Comparison of ENCODE assay signal across 15 cellular contexts in the genomic region with DNA sequence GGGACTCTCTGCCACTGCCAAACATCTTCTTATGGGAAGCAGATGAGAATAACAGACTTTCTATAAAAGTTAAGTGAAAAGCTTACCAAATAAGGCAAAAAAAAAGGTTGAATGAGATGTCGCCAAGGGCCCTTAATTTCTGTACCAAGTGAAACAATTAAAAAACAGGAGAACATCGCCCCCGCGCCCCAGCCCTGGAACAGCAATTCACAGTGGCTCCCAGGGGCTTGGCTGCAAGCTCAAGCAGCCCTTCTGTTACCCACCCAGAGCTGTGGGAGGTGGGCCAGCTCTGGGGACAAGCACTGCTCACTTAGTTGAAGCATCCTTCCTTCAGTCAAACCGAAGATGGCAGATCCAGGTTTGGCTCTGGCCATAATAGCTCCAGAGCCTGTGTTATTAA.
DNase-seq lines count a peak whose midpoint lies in the region; TF ChIP-seq lines count a peak whose summit lies in the region.
"Had no signal": no experiment of that assay in that cellular context is flagged by ENCODE, and none has a peak within 500 bp of the region (broad histone marks: within the 10 kb centered on the region; RNA-seq: fewer than 3 reads in every experiment).

No MANE protein-coding gene starts in this region.

- no peak overlapping the region for H2BK20ac ChIP-seq in H9 (ENCODE audit: low read depth, low read length, poor library complexity, severe bottlenecking)

- no peak overlapping the region for H3K4me3 ChIP-seq in endodermal cell (ENCODE audit: low read length)
- H3K4me3 ChIP-seq: K562 had no signal

- no peak overlapping the region for H2AFZ ChIP-seq in H9 (ENCODE audit: low read length)

- H3K9me3 ChIP-seq in H9 (ENCODE audit: control insufficient read depth, low read depth, low read length), result no peaks in the 10 kb centered on the region
- no peaks in the 10 kb centered on the region for H3K9me3 ChIP-seq in endodermal cell (ENCODE audit: control insufficient read depth, low read length)
- H3K9me3 ChIP-seq: Caco-2 had no signal

- H4K20me1 ChIP-seq in H9 (ENCODE audit: control insufficient read depth, insufficient read depth, insufficient read length), result no peaks in the 10 kb centered on the region

- H3K4me2 ChIP-seq in H9 (ENCODE audit: insufficient read depth, insufficient read length, low read length), result no peak overlapping the region

- H3K14ac ChIP-seq in H9 (ENCODE audit: insufficient read depth, low read length), result no peak overlapping the region

- H3K27ac ChIP-seq in H9 (ENCODE audit: insufficient read length, low read depth, low read length) (no peak overlapping the region), endodermal cell (ENCODE audit: low read depth, low read length) (no peak overlapping the region)
- H3K27ac ChIP-seq: C4-2B, HL-60 had no signal

- no peak overlapping the region for H3K56ac ChIP-seq in H9 (ENCODE audit: insufficient read length, low read depth, low read length)

- H2BK12ac ChIP-seq in H9 (ENCODE audit: insufficient read length, low read depth, low read length), result no peak overlapping the region

- no peaks in the 10 kb centered on the region for H3K79me2 ChIP-seq in H9 (ENCODE audit: insufficient read depth, low read length)

- H3K4me1 ChIP-seq in H9 (ENCODE audit: insufficient read depth, low read length) (no peaks in the 10 kb centered on the region), endodermal cell (ENCODE audit: control insufficient read depth, insufficient read depth, low read length) (no peaks in the 10 kb centered on the region)

- H3K36me3 Mint-ChIP-seq in H9 (ENCODE audit: insufficient read depth in 1 of 3, low read depth in 3 of 3) (peaks cover 8 to 16% (median 10%) of the 10 kb centered on the region in 3 experiments; a peak in 6 of 7 replicates), endodermal cell (ENCODE audit: low read depth) (peaks cover 5% of the 10 kb centered on the region), mesothelial cell of epicardium (peaks cover 6% of the 10 kb centered on the region), chondrocyte (ENCODE audit: low read depth) (peaks cover 5% of the 10 kb centered on the region)

- H2BK5ac ChIP-seq in H9 (ENCODE audit: insufficient read length, low read length), result no peak overlapping the region

- no peak overlapping the region for H4K91ac ChIP-seq in H9 (ENCODE audit: insufficient read length, low read depth, low read length)

- H3K4me1 Mint-ChIP-seq in H9 (peaks cover 9 to 15% of the 10 kb centered on the region in 2 experiments), endodermal cell (peaks cover 21% of the 10 kb centered on the region), mesothelial cell of epicardium (peaks cover 26% of the 10 kb centered on the region), chondrocyte (ENCODE audit: low read depth) (no peaks in the 10 kb centered on the region)

- H3K27me3 Mint-ChIP-seq in H9 (ENCODE audit: low read depth) (no peaks in the 10 kb centered on the region), endodermal cell (ENCODE audit: insufficient read depth) (no peaks in the 10 kb centered on the region), mesothelial cell of epicardium (ENCODE audit: low read depth) (peaks cover 3% of the 10 kb centered on the region), chondrocyte (ENCODE audit: low read depth) (peaks cover 2% of the 10 kb centered on the region)

- no peak overlapping the region for H4K8ac ChIP-seq in H9 (replicated peaks; ENCODE audit: insufficient read length, low read depth, low read length)

- H3K27me3 ChIP-seq in H9 (ENCODE audit: insufficient read depth, low read length) (no peaks in the 10 kb centered on the region), endodermal cell (ENCODE audit: control insufficient read depth, insufficient read depth, low read length, poor library complexity, severe bottlenecking) (no peaks in the 10 kb centered on the region)

- peak; percentile 39 for DNase-seq in H9
- DNase-seq in endodermal cell, result peak; percentile 72
- DNase-seq in mesothelial cell of epicardium (ENCODE audit: low spot score in 2 of 2, unreplicated experiment in 2 of 2), result no peak
- no peak for DNase-seq in cortex of kidney (lab: John Stamatoyannopoulos, UW)
- no peak for DNase-seq in NCI-H2029 (lab: John Stamatoyannopoulos, UW)
- no peak for DNase-seq in chondrocyte (ENCODE audit: low spot score)
- DNase-seq in Kasumi-1 (lab: John Stamatoyannopoulos, UW), result no peak
- DNase-seq: ACHN; Caco-2; CD4-positive, alpha-beta T cell; HFFc6; IMR-90 had no signal

- no peaks in the 10 kb centered on the region for H3K79me1 ChIP-seq in H9 (ENCODE audit: insufficient read depth, low read depth, low read length, poor library complexity, severe bottlenecking)

- no peaks in the 10 kb centered on the region for H3K36me3 ChIP-seq in endodermal cell (ENCODE audit: control insufficient read depth, insufficient read depth, low read length)

- H3K9ac ChIP-seq in H9 (ENCODE audit: extremely low read depth, insufficient read length, low read length) (no peak overlapping the region), endodermal cell (ENCODE audit: extremely low read depth, low read length, poor library complexity, severe bottlenecking) (no peak overlapping the region)

- no peak overlapping the region for H3T11ph ChIP-seq in H9 (ENCODE audit: low read length)

- no peak overlapping the region for H2AK5ac ChIP-seq in H9 (ENCODE audit: insufficient read length, low read length)

- H3K18ac ChIP-seq in H9 (ENCODE audit: insufficient read length, low read depth, low read length), result no peak overlapping the region

- H3K4me3 Mint-ChIP-seq in H9 (no peak overlapping the region), endodermal cell (no peak overlapping the region), mesothelial cell of epicardium (no peak overlapping the region), chondrocyte (ENCODE audit: unreplicated experiment) (no peak overlapping the region)
- H3K4me3 Mint-ChIP-seq: CD4-positive, alpha-beta T cell; HFFc6 had no signal

- H3K27ac Mint-ChIP-seq in H9, result no peak overlapping the region; a peak in 1 of 7 replicates
- no peak overlapping the region for H3K27ac Mint-ChIP-seq in endodermal cell
- no peak overlapping the region for H3K27ac Mint-ChIP-seq in mesothelial cell of epicardium
- no peak overlapping the region for H3K27ac Mint-ChIP-seq in chondrocyte (ENCODE audit: unreplicated experiment)
- H3K27ac Mint-ChIP-seq: CD4-positive, alpha-beta T cell; HFFc6 had no signal

- no peak overlapping the region for H2BK120ac ChIP-seq in H9 (ENCODE audit: low read depth, low read length, poor library complexity, severe bottlenecking)

- H4K5ac ChIP-seq in H9 (ENCODE audit: insufficient read length, low read depth, low read length), result no peak overlapping the region

- peak; percentile 53 for TF ChIP-seq CTCF in H9 (conservative IDR thresholded peaks at IDR 0.05)
- TF ChIP-seq CTCF in endodermal cell (conservative IDR thresholded peaks at IDR 0.05), result peak; percentile 59
- peak; percentile 14 for TF ChIP-seq CTCF in mesothelial cell of epicardium (IDR thresholded peaks at IDR 0.05; ENCODE audit: unreplicated experiment)
- no peak for TF ChIP-seq CTCF in chondrocyte (IDR thresholded peaks at IDR 0.05)

- no peak overlapping the region for H3K23ac ChIP-seq in H9 (ENCODE audit: insufficient read length, low read depth, low read length)

- peaks cover 11% of the 10 kb centered on the region in 2 experiments for H3K9me3 Mint-ChIP-seq in H9
- peaks cover 17% of the 10 kb centered on the region for H3K9me3 Mint-ChIP-seq in endodermal cell
- peaks cover 13% of the 10 kb centered on the region for H3K9me3 Mint-ChIP-seq in mesothelial cell of epicardium
- peaks cover 7% of the 10 kb centered on the region for H3K9me3 Mint-ChIP-seq in chondrocyte (ENCODE audit: low read depth)
- H3K9me3 Mint-ChIP-seq: CD4-positive, alpha-beta T cell; HFFc6 had no signal

- WGBS in H9 (ENCODE audit: extremely low coverage, insufficient read length, low lambda C conversion rate), result no CpG with 5 or more reads among the region's 5 CpGs
- WGBS in endodermal cell (ENCODE audit: insufficient coverage in 1 of 2, insufficient read length in 1 of 2), 2 experiments, result 91 to 93% methylated on average over 5 of the region's 5 CpGs

- no peak overlapping the region for H3K4ac ChIP-seq in H9 (ENCODE audit: low read depth, low read length)

- H2BK15ac ChIP-seq in H9 (ENCODE audit: low read depth, low read length), result no peak overlapping the region

- H3K23me2 ChIP-seq in H9 (ENCODE audit: insufficient read length, low read depth, low read length, poor library complexity, severe bottlenecking), result no peaks in the 10 kb centered on the region

Comparison
In these comparisons a context has a peak if more than half of its experiments do, and no peak if none do; other contexts are left out.
1. DNase-seq: peak in H9 (single experiment) and endodermal cell (single experiment); none in mesothelial cell of epicardium (0 of 2), cortex of kidney (single experiment), NCI-H2029 (single experiment), chondrocyte (single experiment) and Kasumi-1 (0 of 2).